Comparison of ENCODE assay signal across 23 cellular contexts in genomic region chr1:97044159-97044760, GRCh38.
DNase-seq lines count a peak whose midpoint lies in the region; ATAC-seq, FAIRE-seq and TF ChIP-seq lines count a peak whose summit lies in the region.
"Had no signal": no experiment of that assay in that cellular context is flagged by ENCODE, and none has a peak within 500 bp of the region (broad histone marks: within the 10 kb centered on the region; RNA-seq: fewer than 3 reads in every experiment).

No MANE protein-coding gene starts in this region.

- H3K4me1 Mint-ChIP-seq in H9 (peaks cover 0 to 9% of the 10 kb centered on the region in 2 experiments; a peak in 2 of 4 replicates), endodermal cell (no peaks in the 10 kb centered on the region)
- H3K4me1 Mint-ChIP-seq: CD4-positive, CD25-positive, alpha-beta regulatory T cell had no signal

- H3K27ac Mint-ChIP-seq in H9 (no peak overlapping the region), endodermal cell (no peak overlapping the region)
- H3K27ac Mint-ChIP-seq: CD4-positive, CD25-positive, alpha-beta regulatory T cell; CD8-positive, alpha-beta memory T cell had no signal

- H3K9ac ChIP-seq in H9 (ENCODE audit: extremely low read depth, insufficient read length, low read length), result no peak overlapping the region
- no peak overlapping the region for H3K9ac ChIP-seq in endodermal cell (ENCODE audit: extremely low read depth, low read length, poor library complexity, severe bottlenecking)
- H3K9ac ChIP-seq in HepG2 (ENCODE audit: insufficient read depth, low read depth, low read length), result no peak overlapping the region
- H3K9ac ChIP-seq: GM23248 had no signal

- no peaks in the 10 kb centered on the region for H3K79me1 ChIP-seq in H9 (ENCODE audit: insufficient read depth, low read depth, low read length, poor library complexity, severe bottlenecking)

- no peak overlapping the region for H3K4me2 ChIP-seq in H9 (ENCODE audit: insufficient read depth, insufficient read length, low read length)
- H3K4me2 ChIP-seq in HepG2 (ENCODE audit: low read depth, low read length), result no peak overlapping the region

- no peak overlapping the region for H4K91ac ChIP-seq in H9 (ENCODE audit: insufficient read length, low read depth, low read length)

- peaks cover 0 to 15% (median 1%) of the 10 kb centered on the region in 3 experiments; a peak in 2 of 7 replicates for H3K36me3 Mint-ChIP-seq in H9 (ENCODE audit: insufficient read depth in 1 of 3, low read depth in 3 of 3)
- no peaks in the 10 kb centered on the region for H3K36me3 Mint-ChIP-seq in endodermal cell (ENCODE audit: low read depth)
- H3K36me3 Mint-ChIP-seq: CD4-positive, CD25-positive, alpha-beta regulatory T cell; CD8-positive, alpha-beta memory T cell had no signal

- no peaks in the 10 kb centered on the region; the same call in 1 of the 2 replicates for H3K27me3 Mint-ChIP-seq in H9 (ENCODE audit: low read depth)
- H3K27me3 Mint-ChIP-seq in endodermal cell (ENCODE audit: insufficient read depth), result no peaks in the 10 kb centered on the region
- H3K27me3 Mint-ChIP-seq: CD4-positive, CD25-positive, alpha-beta regulatory T cell had no signal

- H2AK5ac ChIP-seq in H9 (ENCODE audit: insufficient read length, low read length), result no peak overlapping the region

- peak; percentile 33; the same call in 2 of the 3 replicates for ATAC-seq in HepG2
- peak; percentile 26 for ATAC-seq in upper lobe of right lung
- no peak for ATAC-seq in HG03469 (IDR thresholded peaks at IDR 0.05; ENCODE audit: unreplicated experiment)
- ATAC-seq: HCT116 had no signal

- TF ChIP-seq RAD21 in HepG2 (CRISPR knock-in tag; IDR thresholded peaks at IDR 0.05), result no peak

- no peak overlapping the region for H2BK12ac ChIP-seq in H9 (ENCODE audit: insufficient read length, low read depth, low read length)

- intact Hi-C loops in HepG2 (cut with micrococcal nuclease; ENCODE audit: unreplicated experiment), result no loop called here
- intact Hi-C loops in upper lobe of right lung (cut with DNase I), result no loop called here

- H3K14ac ChIP-seq in H9 (ENCODE audit: insufficient read depth, low read length), result no peak overlapping the region; the same call in 1 of the 2 replicates

- H2BK20ac ChIP-seq in H9 (ENCODE audit: low read depth, low read length, poor library complexity, severe bottlenecking), result no peak overlapping the region

- TF ChIP-seq POLR2A in HepG2 (IDR thresholded peaks at IDR 0.05; ENCODE audit: insufficient read depth in 1 of 2, low read depth in 2 of 2, low read length in 2 of 2), result no peak

- H3T11ph ChIP-seq in H9 (ENCODE audit: low read length), result no peak overlapping the region

- no CpG with 5 or more reads among the region's 7 CpGs for WGBS in H9 (ENCODE audit: extremely low coverage, insufficient read length, low lambda C conversion rate)
- 88 to 90% methylated on average over 4 to 7 of the region's 7 CpGs for WGBS in endodermal cell (ENCODE audit: insufficient coverage in 1 of 2, insufficient read length in 1 of 2), 2 experiments
- WGBS in HepG2 (ENCODE audit: low lambda C conversion rate), result 9% methylated on average over 2 of the region's 7 CpGs

- H3K4me1 ChIP-seq in H9 (ENCODE audit: insufficient read depth, low read length), result no peaks in the 10 kb centered on the region
- H3K4me1 ChIP-seq in endodermal cell (ENCODE audit: control insufficient read depth, insufficient read depth, low read length), result no peaks in the 10 kb centered on the region
- H3K4me1 ChIP-seq in HepG2 (ENCODE audit: insufficient read depth, low read length), result no peaks in the 10 kb centered on the region
- no peaks in the 10 kb centered on the region for H3K4me1 ChIP-seq in upper lobe of right lung

- POLR2A ChIA-PET in HepG2 (lab: Yijun Ruan, JAX), result no interaction called here

- no TSS peak for BruUV-seq in HepG2 (replicated peaks; lab: Mats Ljungman, UMichigan)

- H3K9me3 Mint-ChIP-seq in H9 (peaks cover 3 to 7% of the 10 kb centered on the region in 2 experiments; a peak in 4 of 5 replicates), endodermal cell (peaks cover under 1% of the 10 kb centered on the region)

- H3K79me2 ChIP-seq in H9 (ENCODE audit: insufficient read depth, low read length) (no peaks in the 10 kb centered on the region), HepG2 (ENCODE audit: insufficient read depth, low read length) (no peaks in the 10 kb centered on the region)

- H3K4ac ChIP-seq in H9 (ENCODE audit: low read depth, low read length), result no peak overlapping the region

- H3K27ac ChIP-seq in H9 (ENCODE audit: insufficient read length, low read depth, low read length) (no peak overlapping the region), endodermal cell (ENCODE audit: low read depth, low read length) (no peak overlapping the region), HepG2 (ENCODE audit: extremely low read length, insufficient read depth, low read length) (no peak overlapping the region), upper lobe of right lung (no peak overlapping the region)
- H3K27ac ChIP-seq: GM23248 had no signal

- H3K23ac ChIP-seq in H9 (ENCODE audit: insufficient read length, low read depth, low read length), result no peak overlapping the region

- CTCF ChIA-PET in HepG2 (lab: Yijun Ruan, JAX; ENCODE audit: low intra/inter-chr PET ratio, low total read pairs), result no interaction called here

- H3K36me3 ChIP-seq in endodermal cell (ENCODE audit: control insufficient read depth, insufficient read depth, low read length) (no peaks in the 10 kb centered on the region), HepG2 (replicated peaks in 1 of 2; ENCODE audit: control insufficient read depth in 1 of 2, insufficient read depth in 2 of 2, low read length in 2 of 2) (no peaks in the 10 kb centered on the region), upper lobe of right lung (no peaks in the 10 kb centered on the region)
- H3K36me3 ChIP-seq: BE2C had no signal

- H4K5ac ChIP-seq in H9 (ENCODE audit: insufficient read length, low read depth, low read length), result no peak overlapping the region

- no peak for DNase-seq in H9
- DNase-seq in endodermal cell, result peak; percentile 50
- DNase-seq in HepG2 (ENCODE audit: low spot score), result no peak
- DNase-seq in upper lobe of right lung, result no peak
- DNase-seq in NCI-H1048 (lab: John Stamatoyannopoulos, UW), result no peak
- no peak for DNase-seq in SKM-1 (lab: John Stamatoyannopoulos, UW; ENCODE audit: unreplicated experiment)
- DNase-seq in stimulated activated CD4-positive, alpha-beta T cell treated with anti-CD3 and anti-CD28 coated beads, Interleukin-12 subunit alpha, Interleukin-12 subunit beta, amount 100 ng/mL, for 4 hours, result no peak
- DNase-seq: ACHN; BE2C; C1 segment of cervical spinal cord; CD4-positive, CD25-positive, alpha-beta regulatory T cell; CD8-positive, alpha-beta memory T cell; COR-L47; GM23248; HFFc6 had no signal

- H3K4me3 ChIP-seq in endodermal cell (ENCODE audit: low read length) (no peak overlapping the region), HepG2 (replicated peaks in 1 of 3; ENCODE audit: insufficient read depth in 1 of 3, low read depth in 2 of 3, low read length in 3 of 3) (no peak overlapping the region), upper lobe of right lung (no peak overlapping the region)
- H3K4me3 ChIP-seq: GM23248 had no signal

- H2BK5ac ChIP-seq in H9 (ENCODE audit: insufficient read length, low read length), result no peak overlapping the region

- in situ Hi-C loops in HepG2 (cut with HindIII; ENCODE audit: extremely low pct_ligation_motif_present, low pct_unique_long_range_greater_than_20kb), result no loop called here

- H3K27me3 ChIP-seq in H9 (ENCODE audit: insufficient read depth, low read length), result no peaks in the 10 kb centered on the region
- no peaks in the 10 kb centered on the region for H3K27me3 ChIP-seq in endodermal cell (ENCODE audit: control insufficient read depth, insufficient read depth, low read length, poor library complexity, severe bottlenecking)
- no peaks in the 10 kb centered on the region for H3K27me3 ChIP-seq in HepG2 (ENCODE audit: control insufficient read depth in 1 of 2, insufficient read depth in 2 of 2, low read length in 2 of 2)
- H3K27me3 ChIP-seq in upper lobe of right lung, result no peaks in the 10 kb centered on the region
- H3K27me3 ChIP-seq: BE2C had no signal

- H3K9me3 ChIP-seq in H9 (ENCODE audit: control insufficient read depth, low read depth, low read length), result no peaks in the 10 kb centered on the region
- H3K9me3 ChIP-seq in endodermal cell (ENCODE audit: control insufficient read depth, low read length), result no peaks in the 10 kb centered on the region
- H3K9me3 ChIP-seq in HepG2 (ENCODE audit: low read length), result peaks cover 42% of the 10 kb centered on the region; the same call in 1 of the 2 replicates
- H3K9me3 ChIP-seq in upper lobe of right lung, result no peaks in the 10 kb centered on the region
- H3K9me3 ChIP-seq: BE2C had no signal

- H3K23me2 ChIP-seq in H9 (ENCODE audit: insufficient read length, low read depth, low read length, poor library complexity, severe bottlenecking), result no peaks in the 10 kb centered on the region

- no peak overlapping the region for H2BK120ac ChIP-seq in H9 (ENCODE audit: low read depth, low read length, poor library complexity, severe bottlenecking)

- no peak overlapping the region for H3K18ac ChIP-seq in H9 (ENCODE audit: insufficient read length, low read depth, low read length)

- TF ChIP-seq EP300 in HepG2 (IDR thresholded peaks at IDR 0.05; ENCODE audit: low read depth in 2 of 2, low read length in 2 of 2) (no peak), HepG2 (CRISPR knock-in tag; IDR thresholded peaks at IDR 0.05; ENCODE audit: borderline replicate concordance) (no peak)

- no peak overlapping the region for H4K8ac ChIP-seq in H9 (replicated peaks; ENCODE audit: insufficient read length, low read depth, low read length)

- no peak overlapping the region for H2BK15ac ChIP-seq in H9 (ENCODE audit: low read depth, low read length)

- TF ChIP-seq CTCF in H9 (conservative IDR thresholded peaks at IDR 0.05), result peak; percentile 26; the same call in 1 of the 3 replicates
- TF ChIP-seq CTCF in endodermal cell (conservative IDR thresholded peaks at IDR 0.05), result peak; percentile 44
- no peak for TF ChIP-seq CTCF in HepG2 (CRISPR knock-in tag; IDR thresholded peaks at IDR 0.05)
- no peak for TF ChIP-seq CTCF in upper lobe of right lung (IDR thresholded peaks at IDR 0.05)

- H4K20me1 ChIP-seq in H9 (ENCODE audit: control insufficient read depth, insufficient read depth, insufficient read length) (no peaks in the 10 kb centered on the region), HepG2 (ENCODE audit: insufficient read depth, low read length) (no peaks in the 10 kb centered on the region)

- no peak overlapping the region for H3K4me3 Mint-ChIP-seq in H9
- no peak overlapping the region for H3K4me3 Mint-ChIP-seq in endodermal cell
- H3K4me3 Mint-ChIP-seq: CD4-positive, CD25-positive, alpha-beta regulatory T cell; CD8-positive, alpha-beta memory T cell; HFFc6 had no signal

- FAIRE-seq in HepG2 (lab: Jason Lieb, UNC), result no peak
- FAIRE-seq: A204.1, D721Med, G401.6, GM12892, GM18507, H54 had no signal

- H3K56ac ChIP-seq in H9 (ENCODE audit: insufficient read length, low read depth, low read length), result no peak overlapping the region

- H2AFZ ChIP-seq in H9 (ENCODE audit: low read length) (no peak overlapping the region), HepG2 (ENCODE audit: low read length) (no peak overlapping the region)
- H2AFZ ChIP-seq: GM23248 had no signal

TF ChIP-seq in HepG2, 621 proteins besides CTCF, POLR2A, EP300 and RAD21 (continues in another document):
- TF ChIP-seq SRSF9 (IDR thresholded peaks at IDR 0.05; ENCODE audit: borderline replicate concordance, insufficient read depth, low read depth, low read length, poor library complexity, severe bottlenecking), result no peak
- TF ChIP-seq REPIN1 (CRISPR knock-in tag; IDR thresholded peaks at IDR 0.05; ENCODE audit: borderline replicate concordance, low read depth), result no peak

Comparison
In these comparisons a context has a peak if more than half of its experiments do, and no peak if none do; other contexts are left out.
1. CTCF ChIP-seq: peak in H9 (single experiment) and endodermal cell (single experiment); none in HepG2 (single experiment) and upper lobe of right lung (single experiment).